26 cellular contexts compared by ENCODE assay signal in genomic region chr10:30834636-30835035, GRCh38.
"Had no signal": no experiment of that assay in that cellular context is flagged by ENCODE, and none has a peak within 500 bp of the region (broad histone marks: within the 10 kb centered on the region; RNA-seq: fewer than 3 reads in every experiment).

No MANE protein-coding gene starts in this region.

- H3K4me1 Mint-ChIP-seq: activated CD4-positive, alpha-beta memory T cell treated with anti-CD3 and anti-CD28 coated beads, Interleukin-2, amount 10 ng/mL, durations not matched to agents 7 days and 5 days; activated CD4-positive, alpha-beta T cell treated with anti-CD3 and anti-CD28 coated beads, Interleukin-2, amount 10 ng/mL, durations not matched to agents 24 days and 14 days; central memory CD8-positive, alpha-beta T cell; memory B cell; naive thymus-derived CD8-positive, alpha-beta T cell; stimulated activated memory B cell treated with anti-CD40 and anti-IgM and Interleukin-4, amounts not matched to agents 10 μg/mL and 1 μg/mL and 100 μg/mL, for 72 hours; stimulated activated naive CD8-positive, alpha-beta T cell treated with anti-CD3 and anti-CD28 coated beads, Interleukin-15, amount 100 ng/mL, for 72 hours; T-helper 17 cell had no signal

- H3K27ac Mint-ChIP-seq: activated CD4-positive, alpha-beta memory T cell treated with anti-CD3 and anti-CD28 coated beads, Interleukin-2, amount 10 ng/mL, durations not matched to agents 7 days and 5 days; activated CD4-positive, alpha-beta T cell treated with anti-CD3 and anti-CD28 coated beads, Interleukin-2, amount 10 ng/mL, durations not matched to agents 24 days and 14 days; activated T-cell treated with anti-CD3 and anti-CD28 coated beads, Interleukin-2, amount 50 U/mL, for 24 hours; dendritic cell treated with granulocyte-macrophage colony-stimulating factor and Interleukin-4, amounts not matched to agents 40 ng/mL and 50 ng/mL, for 4 days; endodermal cell; memory B cell; stimulated activated memory B cell treated with anti-CD40 and anti-IgM and Interleukin-4, amounts not matched to agents 10 μg/mL and 1 μg/mL and 100 μg/mL, for 72 hours; T-helper 17 cell had no signal

- H3K9me3 Mint-ChIP-seq: activated CD4-positive, alpha-beta memory T cell treated with anti-CD3 and anti-CD28 coated beads, Interleukin-2, amount 10 ng/mL, durations not matched to agents 7 days and 5 days; activated CD4-positive, alpha-beta T cell treated with anti-CD3 and anti-CD28 coated beads, Interleukin-2, amount 10 ng/mL, durations not matched to agents 24 days and 14 days; activated T-cell treated with anti-CD3 and anti-CD28 coated beads, Interleukin-2, amount 50 U/mL, for 24 hours; central memory CD8-positive, alpha-beta T cell; dendritic cell treated with granulocyte-macrophage colony-stimulating factor and Interleukin-4, amounts not matched to agents 40 ng/mL and 50 ng/mL, for 4 days; naive thymus-derived CD8-positive, alpha-beta T cell; stimulated activated naive CD8-positive, alpha-beta T cell treated with anti-CD3 and anti-CD28 coated beads, Interleukin-15, amount 100 ng/mL, for 72 hours had no signal

- H3K36me3 Mint-ChIP-seq: memory B cell; naive thymus-derived CD8-positive, alpha-beta T cell; stimulated activated memory B cell treated with anti-CD40 and anti-IgM and Interleukin-4, amounts not matched to agents 10 μg/mL and 1 μg/mL and 100 μg/mL, for 72 hours had no signal

- H3K27me3 Mint-ChIP-seq: activated CD4-positive, alpha-beta memory T cell treated with anti-CD3 and anti-CD28 coated beads, Interleukin-2, amount 10 ng/mL, durations not matched to agents 7 days and 5 days; activated CD4-positive, alpha-beta T cell treated with anti-CD3 and anti-CD28 coated beads, Interleukin-2, amount 10 ng/mL, durations not matched to agents 24 days and 14 days; activated T-cell treated with anti-CD3 and anti-CD28 coated beads, Interleukin-2, amount 50 U/mL, for 24 hours; central memory CD8-positive, alpha-beta T cell; dendritic cell treated with granulocyte-macrophage colony-stimulating factor and Interleukin-4, amounts not matched to agents 40 ng/mL and 50 ng/mL, for 4 days; naive thymus-derived CD8-positive, alpha-beta T cell; stimulated activated memory B cell treated with anti-CD40 and anti-IgM and Interleukin-4, amounts not matched to agents 10 μg/mL and 1 μg/mL and 100 μg/mL, for 72 hours; stimulated activated naive CD8-positive, alpha-beta T cell treated with anti-CD3 and anti-CD28 coated beads, Interleukin-15, amount 100 ng/mL, for 72 hours; T-helper 17 cell had no signal

- DNase-seq: activated CD4-positive, alpha-beta memory T cell treated with anti-CD3 and anti-CD28 coated beads, Interleukin-2, amount 10 ng/mL, durations not matched to agents 7 days and 5 days; activated CD4-positive, alpha-beta T cell treated with anti-CD3 and anti-CD28 coated beads, Interleukin-2, amount 10 ng/mL, durations not matched to agents 24 days and 14 days; activated CD4-positive, CD25-positive, alpha-beta regulatory T cell treated with anti-CD3 and anti-CD28 coated beads, Interleukin-2, amount 50 U/mL, for 72 hours; activated CD8-positive, alpha-beta memory T cell treated with anti-CD3 and anti-CD28 coated beads, Interleukin-2, amount 50 U/mL, for 48 hours; activated gamma-delta T cell treated with Interleukin-2 at 50 U/mL for 16 hours; activated naive CD4-positive, alpha-beta T cell treated with anti-CD3 and anti-CD28 coated beads, Interleukin-2, amount 50 U/mL, for 16 hours; activated T-cell treated with anti-CD3 and anti-CD28 coated beads, Interleukin-2, amount 50 U/mL, for 24 hours; amniotic stem cell; endodermal cell; foreskin fibroblast; heart left ventricle; naive thymus-derived CD8-positive, alpha-beta T cell; stimulated activated CD4-positive, alpha-beta T cell treated with anti-CD3 and anti-CD28 coated beads, Interleukin-1b, Interleukin-23, amount 100 ng/mL, for 48 hours; stimulated activated CD4-positive, alpha-beta T cell treated with anti-CD3 and anti-CD28 coated beads, Interleukin-4, amount 100 ng/mL, for 4 hours; stimulated activated CD8-positive, alpha-beta memory T cell treated with anti-CD3 and anti-CD28 coated beads, Interleukin-4, amount 100 ng/mL, for 48 hours; stimulated activated naive CD8-positive, alpha-beta T cell treated with anti-CD3 and anti-CD28 coated beads, Interleukin-15, amount 100 ng/mL, for 72 hours; T-helper 17 cell; T1000; thyroid gland; upper lobe of left lung; WERI-Rb-1 had no signal

- ATAC-seq: esophagus mucosa; heart left ventricle; naive thymus-derived CD8-positive, alpha-beta T cell; stimulated activated memory B cell treated with anti-CD40 and anti-IgM and Interleukin-4, amounts not matched to agents 10 μg/mL and 1 μg/mL and 100 μg/mL, for 72 hours; stimulated activated naive CD8-positive, alpha-beta T cell treated with anti-CD3 and anti-CD28 coated beads, Interleukin-15, amount 100 ng/mL, for 72 hours; T-helper 17 cell had no signal

- H3K4me3 Mint-ChIP-seq: activated CD4-positive, alpha-beta memory T cell treated with anti-CD3 and anti-CD28 coated beads, Interleukin-2, amount 10 ng/mL, durations not matched to agents 7 days and 5 days; activated CD4-positive, alpha-beta T cell treated with anti-CD3 and anti-CD28 coated beads, Interleukin-2, amount 10 ng/mL, durations not matched to agents 24 days and 14 days; activated T-cell treated with anti-CD3 and anti-CD28 coated beads, Interleukin-2, amount 50 U/mL, for 24 hours; central memory CD8-positive, alpha-beta T cell; dendritic cell treated with granulocyte-macrophage colony-stimulating factor and Interleukin-4, amounts not matched to agents 40 ng/mL and 50 ng/mL, for 4 days; endodermal cell; memory B cell; naive thymus-derived CD8-positive, alpha-beta T cell; stimulated activated memory B cell treated with anti-CD40 and anti-IgM and Interleukin-4, amounts not matched to agents 10 μg/mL and 1 μg/mL and 100 μg/mL, for 72 hours; stimulated activated naive CD8-positive, alpha-beta T cell treated with anti-CD3 and anti-CD28 coated beads, Interleukin-15, amount 100 ng/mL, for 72 hours; T-helper 17 cell had no signal
